In the genomic region with DNA sequence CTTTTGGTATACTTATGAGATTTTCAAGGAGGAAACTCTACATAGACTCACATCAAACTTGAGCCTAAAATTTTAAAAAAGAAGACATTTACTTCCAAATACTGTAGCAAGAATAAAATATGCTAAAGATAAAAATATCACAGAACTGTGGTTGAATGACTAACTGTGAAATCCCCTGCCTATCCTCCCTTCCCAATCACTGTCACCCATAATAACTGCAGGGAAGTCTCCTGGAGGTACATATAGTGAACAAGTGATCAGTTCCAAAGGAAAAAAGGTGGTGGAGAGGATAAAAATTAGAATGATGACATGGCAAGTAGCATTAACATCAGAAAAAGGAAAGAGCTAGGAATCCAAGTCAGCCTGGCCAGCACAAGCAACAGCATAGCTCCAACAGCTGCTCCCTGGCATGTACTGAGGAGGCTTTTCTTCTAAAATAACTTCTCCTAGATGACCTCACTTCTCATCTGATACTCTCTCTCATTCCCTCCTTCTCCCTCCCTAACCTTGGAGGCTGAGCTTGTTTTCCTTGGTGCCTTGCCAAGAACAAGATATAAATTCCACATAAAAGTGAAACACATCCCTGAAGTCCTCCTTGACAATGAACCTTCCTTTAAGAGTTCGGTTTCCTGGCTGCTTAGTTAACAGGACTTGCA, we compare ENCODE assay signal across 12 cellular contexts.
A peak's percentile ranks its signal among the peaks of the same experiment; 100 is the strongest.
DNase-seq lines count a peak whose midpoint lies in the region; TF ChIP-seq lines count a peak whose summit lies in the region.
"Had no signal": no experiment of that assay in that cellular context is flagged by ENCODE, and none has a peak within 500 bp of the region (broad histone marks: within the 10 kb centered on the region; RNA-seq: fewer than 3 reads in every experiment).

No MANE protein-coding gene starts in this region.

- no peak overlapping the region for H3K27ac Mint-ChIP-seq in T-helper 2 cell treated with Interferon-gamma antibody and Interleukin-4, amounts not matched to agents 5 μg/mL and 100 μg/mL, for 36 hours

- no peaks in the 10 kb centered on the region for H3K4me1 Mint-ChIP-seq in T-helper 2 cell treated with Interferon-gamma antibody and Interleukin-4, amounts not matched to agents 5 μg/mL and 100 μg/mL, for 36 hours (ENCODE audit: low read depth)

- H3K27me3 ChIP-seq in fibroblast of lung (ENCODE audit: control insufficient read depth, insufficient read depth, low read length): no peaks in the 10 kb centered on the region
- H3K27me3 ChIP-seq in osteoblast (ENCODE audit: insufficient read depth, low read length): no peaks in the 10 kb centered on the region
- H3K27me3 ChIP-seq: BLaER1 treated with 17β-estradiol and CSF1 and Interleukin-3, amounts not matched to agents 10 nM and 100 nM had no signal

- H3K27ac ChIP-seq in fibroblast of lung (ENCODE audit: insufficient read depth, low read length): no peak overlapping the region
- no peak overlapping the region for H3K27ac ChIP-seq in osteoblast (ENCODE audit: low read depth, low read length)
- H3K27ac ChIP-seq: BLaER1 treated with 17β-estradiol and CSF1 and Interleukin-3, amounts not matched to agents 10 nM and 100 nM had no signal

- in situ Hi-C loops in Caki2 (cut with HindIII; ENCODE audit: low pct_unique_long_range_greater_than_20kb, low sequenced_read_pairs): no loop called here

- H3K36me3 ChIP-seq in fibroblast of lung (ENCODE audit: control insufficient read depth, insufficient read depth, low read length): no peaks in the 10 kb centered on the region
- no peaks in the 10 kb centered on the region for H3K36me3 ChIP-seq in osteoblast (ENCODE audit: insufficient read depth, low read length)
- H3K36me3 ChIP-seq: BLaER1 treated with 17β-estradiol and CSF1 and Interleukin-3, amounts not matched to agents 10 nM and 100 nM had no signal

- DNase-seq in Caki2 (ENCODE audit: low read depth) (peak; percentile 85), RPMI7951 (ENCODE audit: low read depth) (peak; percentile 3), fibroblast of lung (ENCODE audit: low read depth in 2 of 2) (peak; percentile 67 to 74), osteoblast (ENCODE audit: insufficient read length, low spot score, missing footprints) (peak; percentile 54), nucleus accumbens (lab: John Stamatoyannopoulos, UW) (no peak), HT-29 (ENCODE audit: low spot score) (no peak), GDM1 (lab: John Stamatoyannopoulos, UW) (no peak)
- DNase-seq in T-helper 2 cell treated with Interferon-gamma antibody and Interleukin-4, amounts not matched to agents 5 μg/mL and 100 μg/mL, for 36 hours (ENCODE audit: low spot score): no peak
- DNase-seq: effector CD8-positive, alpha-beta T cell; NCI-H146 had no signal

- H3K4me1 ChIP-seq in fibroblast of lung (ENCODE audit: control insufficient read depth, extremely low read depth, insufficient read depth, low read length) (no peaks in the 10 kb centered on the region), osteoblast (ENCODE audit: insufficient read depth, low read length) (no peaks in the 10 kb centered on the region)

- H3K4me2 ChIP-seq in fibroblast of lung (ENCODE audit: extremely low read depth, insufficient read depth, low read length): peak overlapping the region; percentile 13
- H3K4me2 ChIP-seq in osteoblast (ENCODE audit: insufficient read depth, low read length): no peak overlapping the region
- H3K4me2 ChIP-seq: BLaER1 treated with 17β-estradiol and CSF1 and Interleukin-3, amounts not matched to agents 10 nM and 100 nM had no signal

- no peaks in the 10 kb centered on the region for H3K9me3 Mint-ChIP-seq in T-helper 2 cell treated with Interferon-gamma antibody and Interleukin-4, amounts not matched to agents 5 μg/mL and 100 μg/mL, for 36 hours

- no peak for TF ChIP-seq CTCF in fibroblast of lung (conservative IDR thresholded peaks at IDR 0.05 in 1 of 2, IDR thresholded peaks at IDR 0.05 in 1 of 2; ENCODE audit: low read depth in 1 of 2, low read length in 2 of 2)
- TF ChIP-seq CTCF in osteoblast (IDR thresholded peaks at IDR 0.05; ENCODE audit: extremely low read depth, low read depth, low read length): no peak

- no peak overlapping the region for H3K9ac ChIP-seq in fibroblast of lung (ENCODE audit: insufficient read depth, low read length)
- H3K9ac ChIP-seq: BLaER1 treated with 17β-estradiol and CSF1 and Interleukin-3, amounts not matched to agents 10 nM and 100 nM had no signal

- H2AFZ ChIP-seq in fibroblast of lung (ENCODE audit: low read length): no peak overlapping the region
- no peak overlapping the region for H2AFZ ChIP-seq in osteoblast (ENCODE audit: low read length)

- H3K4me3 ChIP-seq in fibroblast of lung (replicated peaks in 1 of 4; ENCODE audit: control extremely low read depth in 1 of 4, insufficient read depth in 1 of 4, low read depth in 3 of 4, low read length in 4 of 4) (no peak overlapping the region), osteoblast (ENCODE audit: insufficient read depth, low read length) (no peak overlapping the region)
- H3K4me3 ChIP-seq: BLaER1 treated with 17β-estradiol and CSF1 and Interleukin-3, amounts not matched to agents 10 nM and 100 nM; lung had no signal

- H3K79me2 ChIP-seq in fibroblast of lung (ENCODE audit: control insufficient read depth, insufficient read depth, low read length) (no peaks in the 10 kb centered on the region), osteoblast (ENCODE audit: insufficient read depth, low read length) (no peaks in the 10 kb centered on the region)

- H4K20me1 ChIP-seq in fibroblast of lung (ENCODE audit: control insufficient read depth, extremely low read depth, insufficient read depth, low read length) (no peaks in the 10 kb centered on the region), osteoblast (ENCODE audit: insufficient read depth, low read length) (no peaks in the 10 kb centered on the region)
- H4K20me1 ChIP-seq: BLaER1 treated with 17β-estradiol and CSF1 and Interleukin-3, amounts not matched to agents 10 nM and 100 nM had no signal

- H3K36me3 Mint-ChIP-seq in T-helper 2 cell treated with Interferon-gamma antibody and Interleukin-4, amounts not matched to agents 5 μg/mL and 100 μg/mL, for 36 hours (ENCODE audit: low read depth): no peaks in the 10 kb centered on the region

- H3K27me3 Mint-ChIP-seq in T-helper 2 cell treated with Interferon-gamma antibody and Interleukin-4, amounts not matched to agents 5 μg/mL and 100 μg/mL, for 36 hours (ENCODE audit: low read depth): no peaks in the 10 kb centered on the region

- H3K4me3 Mint-ChIP-seq in T-helper 2 cell treated with Interferon-gamma antibody and Interleukin-4, amounts not matched to agents 5 μg/mL and 100 μg/mL, for 36 hours: no peak overlapping the region

- H3K9me3 ChIP-seq in fibroblast of lung (ENCODE audit: control insufficient read depth, insufficient read depth, low read depth, low read length) (no peaks in the 10 kb centered on the region), osteoblast (ENCODE audit: low read depth, low read length) (no peaks in the 10 kb centered on the region)
- H3K9me3 ChIP-seq: BLaER1 treated with 17β-estradiol and CSF1 and Interleukin-3, amounts not matched to agents 10 nM and 100 nM had no signal

Comparison
In these comparisons a context has a peak if more than half of its experiments do, and no peak if none do; other contexts are left out.
1. DNase-seq: peak in Caki2 (single experiment), RPMI7951 (single experiment), fibroblast of lung (2 of 2) and osteoblast (single experiment); none in T-helper 2 cell treated with Interferon-gamma antibody and Interleukin-4, amounts not matched to agents 5 μg/mL and 100 μg/mL, for 36 hours (single experiment), nucleus accumbens (0 of 56), HT-29 (single experiment) and GDM1 (single experiment).